1 cellular context compared by ENCODE assay signal in the genomic region with DNA sequence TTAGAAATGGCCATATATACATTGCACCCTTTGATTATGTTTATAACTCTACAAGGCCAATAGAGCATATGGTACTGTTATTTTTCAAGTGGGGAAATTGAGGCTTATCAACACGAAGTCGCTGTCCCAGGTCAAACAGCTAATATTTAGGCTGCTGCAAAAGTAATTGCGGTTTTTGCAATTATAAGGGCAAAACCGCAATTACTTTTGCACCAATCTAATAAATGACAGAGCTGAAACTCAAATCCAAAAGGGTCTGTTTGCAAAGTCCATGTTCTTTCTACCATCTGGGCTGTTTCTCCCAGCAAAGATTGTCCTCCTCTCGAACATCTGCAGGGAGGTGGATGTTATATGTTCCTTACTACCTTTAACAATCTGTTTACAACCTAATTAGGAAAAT.
TF ChIP-seq lines count a peak whose summit lies in the region.

No MANE protein-coding gene starts in this region.

TF ChIP-seq in HepG2, 621 proteins besides CTCF, POLR2A, EP300 and RAD21:
- TF ChIP-seq, protein P1, sequence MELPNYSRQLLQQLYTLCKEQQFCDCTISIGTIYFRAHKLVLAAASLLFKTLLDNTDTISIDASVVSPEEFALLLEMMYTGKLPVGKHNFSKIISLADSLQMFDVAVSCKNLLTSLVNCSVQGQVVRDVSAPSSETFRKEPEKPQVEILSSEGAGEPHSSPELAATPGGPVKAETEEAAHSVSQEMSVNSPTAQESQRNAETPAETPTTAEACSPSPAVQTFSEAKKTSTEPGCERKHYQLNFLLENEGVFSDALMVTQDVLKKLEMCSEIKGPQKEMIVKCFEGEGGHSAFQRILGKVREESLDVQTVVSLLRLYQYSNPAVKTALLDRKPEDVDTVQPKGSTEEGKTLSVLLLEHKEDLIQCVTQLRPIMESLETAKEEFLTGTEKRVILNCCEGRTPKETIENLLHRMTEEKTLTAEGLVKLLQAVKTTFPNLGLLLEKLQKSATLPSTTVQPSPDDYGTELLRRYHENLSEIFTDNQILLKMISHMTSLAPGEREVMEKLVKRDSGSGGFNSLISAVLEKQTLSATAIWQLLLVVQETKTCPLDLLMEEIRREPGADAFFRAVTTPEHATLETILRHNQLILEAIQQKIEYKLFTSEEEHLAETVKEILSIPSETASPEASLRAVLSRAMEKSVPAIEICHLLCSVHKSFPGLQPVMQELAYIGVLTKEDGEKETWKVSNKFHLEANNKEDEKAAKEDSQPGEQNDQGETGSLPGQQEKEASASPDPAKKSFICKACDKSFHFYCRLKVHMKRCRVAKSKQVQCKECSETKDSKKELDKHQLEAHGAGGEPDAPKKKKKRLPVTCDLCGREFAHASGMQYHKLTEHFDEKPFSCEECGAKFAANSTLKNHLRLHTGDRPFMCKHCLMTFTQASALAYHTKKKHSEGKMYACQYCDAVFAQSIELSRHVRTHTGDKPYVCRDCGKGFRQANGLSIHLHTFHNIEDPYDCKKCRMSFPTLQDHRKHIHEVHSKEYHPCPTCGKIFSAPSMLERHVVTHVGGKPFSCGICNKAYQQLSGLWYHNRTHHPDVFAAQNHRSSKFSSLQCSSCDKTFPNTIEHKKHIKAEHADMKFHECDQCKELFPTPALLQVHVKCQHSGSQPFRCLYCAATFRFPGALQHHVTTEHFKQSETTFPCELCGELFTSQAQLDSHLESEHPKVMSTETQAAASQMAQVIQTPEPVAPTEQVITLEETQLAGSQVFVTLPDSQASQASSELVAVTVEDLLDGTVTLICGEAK (IDR thresholded peaks at IDR 0.05) = peak; percentile 70
- TF ChIP-seq, protein P1 (CRISPR knock-in tag; IDR thresholded peaks at IDR 0.05) = no peak
- TF ChIP-seq CCAR2 (optimal IDR thresholded peaks at IDR 0.05; ENCODE audit: low read depth, low read length) = no peak
TF ChIP-seq in HepG2: peak in this region for 1.
